ENCODE assay signal across 8 cellular contexts in the genomic region with DNA sequence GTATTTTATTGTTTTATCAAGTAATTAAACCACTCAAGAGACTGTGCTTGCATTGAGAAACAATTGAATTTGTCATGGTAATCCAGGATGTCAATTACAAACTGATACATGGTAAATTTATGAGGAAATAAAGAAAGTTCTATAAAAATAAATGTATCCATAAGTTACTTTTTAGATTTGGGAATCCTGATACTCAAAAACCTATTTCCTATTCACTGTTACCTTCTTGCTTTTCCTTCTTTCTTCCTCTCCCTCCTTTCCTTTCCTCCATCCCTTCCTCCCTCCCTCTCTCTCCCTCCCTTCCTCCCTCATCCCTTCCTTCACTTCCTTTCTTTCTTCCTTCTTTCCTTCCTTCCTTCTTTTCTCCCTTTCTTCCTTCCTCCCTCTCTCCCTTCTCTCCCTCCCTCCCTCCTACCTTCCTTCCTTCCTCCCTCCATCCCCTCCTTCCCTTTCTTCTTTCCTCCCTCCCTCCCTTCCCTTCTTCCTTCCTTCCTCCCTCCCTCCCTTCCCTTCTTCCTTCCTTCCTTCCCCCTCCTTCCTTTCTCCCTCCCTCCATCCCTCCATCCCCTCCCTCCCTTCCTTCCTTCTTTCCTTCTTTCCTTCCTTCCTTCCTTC.
"Had no signal": no experiment of that assay in that cellular context is flagged by ENCODE, and none has a peak within 500 bp of the region (broad histone marks: within the 10 kb centered on the region; RNA-seq: fewer than 3 reads in every experiment).

No MANE protein-coding gene starts in this region.

- ATAC-seq: GM12878 had no signal

- DNase-seq: GDM1, GF-D8 had no signal

- H3K4me3 ChIP-seq: GM12878 had no signal

- FAIRE-seq: G401.6, GM12878, GM12891, GM12892, GM18507, GM19239 had no signal
